In genomic region chr9:93600504-93600903, GRCh38 we compare ENCODE assay signal across 9 cellular contexts. TPM values are rescaled to one million over a fixed set of nuclear protein-coding genes. Genes with fewer than 3 reads are reported as not detected.
DNase-seq lines count a peak whose midpoint lies in the region; ATAC-seq, FAIRE-seq and TF ChIP-seq lines count a peak whose summit lies in the region.
"Had no signal": no experiment of that assay in that cellular context is flagged by ENCODE, and none has a peak within 500 bp of the region (broad histone marks: within the 10 kb centered on the region; RNA-seq: fewer than 3 reads in every experiment).

No MANE protein-coding gene starts in this region.

- no peak for FAIRE-seq in pancreas (lab: Jason Lieb, UNC)
- FAIRE-seq: A204.1 had no signal

- TF ChIP-seq CTCF in pancreas (IDR thresholded peaks at IDR 0.05) (no peak), prostate gland (IDR thresholded peaks at IDR 0.05) (no peak)

- 55 to 61% methylated on average over 3 of the region's 3 CpGs for WGBS in pancreas, 2 donors
- WGBS in prostate gland: 64% methylated on average over 3 of the region's 3 CpGs

- no peak overlapping the region for H3K4me3 ChIP-seq in pancreas
- H3K4me3 ChIP-seq in prostate gland: no peak overlapping the region

- intact Hi-C loops in pancreas (cut with DNase I): no loop called here
- intact Hi-C loops in prostate gland (cut with DNase I): no loop called here
- intact Hi-C loops in left ventricle myocardium superior (cut with micrococcal nuclease): no loop called here

- H3K27me3 ChIP-seq in pancreas (no peaks in the 10 kb centered on the region), prostate gland (replicated peaks; ENCODE audit: insufficient read depth) (no peaks in the 10 kb centered on the region)

- H3K9me3 ChIP-seq in pancreas (no peaks in the 10 kb centered on the region), prostate gland (no peaks in the 10 kb centered on the region)

- ATAC-seq in pancreas (peak in 3 of 4 donors; percentile 26 to 48 (median 33)), left ventricle myocardium superior (no peak)

- no peak overlapping the region for H3K27ac ChIP-seq in pancreas
- H3K27ac ChIP-seq in prostate gland: no peak overlapping the region

- TF ChIP-seq POLR2A in prostate gland (IDR thresholded peaks at IDR 0.05): no peak

- H3K36me3 ChIP-seq in pancreas: no peaks in the 10 kb centered on the region
- H3K36me3 ChIP-seq in prostate gland: no peaks in the 10 kb centered on the region

- peaks cover 0 to 4% (median 0%) of the 10 kb centered on the region in 3 donors for H3K4me1 ChIP-seq in pancreas
- no peaks in the 10 kb centered on the region for H3K4me1 ChIP-seq in prostate gland (replicated peaks)

- DNase-seq in NCI-H82 (lab: John Stamatoyannopoulos, UW): peak; percentile 11
- DNase-seq in NCI-H82 treated with DMSO at 0.1 percent for 48 hours (lab: John Stamatoyannopoulos, UW; ENCODE audit: unreplicated experiment): no peak
- DNase-seq in NCI-H2081 treated with DMSO at 0.1 percent for 48 hours (lab: John Stamatoyannopoulos, UW): peak; percentile 47
- peak; percentile 19 for DNase-seq in activated effector memory CD4-positive, alpha-beta T cell treated with Interleukin-2 at 50 U/mL for 16 hours
- no peak for DNase-seq in pancreas
- no peak for DNase-seq in prostate gland (ENCODE audit: low spot score)
- no peak for DNase-seq in activated gamma-delta T cell (lab: John Stamatoyannopoulos, UW)
- no peak for DNase-seq in left ventricle myocardium superior

RNA-seq across cellular contexts. Expression of gene PHF2, which starts 24.1 kb away (rescaled TPM):
- total RNA-seq in pancreas (10 to 100 TPM; 10.8 to 16.7 (median 11.9) TPM), prostate gland (10 to 100 TPM; 32.4 to 32.9 TPM), left ventricle myocardium superior (32.0 TPM)
- polyA plus RNA-seq in pancreas: 10 to 100 TPM; 17.8 to 24.8 TPM

Comparison
In these comparisons a context has a peak if more than half of its experiments do, and no peak if none do; other contexts are left out.
1. DNase-seq: peak in NCI-H82 (single experiment), NCI-H2081 treated with DMSO at 0.1 percent for 48 hours (single experiment) and activated effector memory CD4-positive, alpha-beta T cell treated with Interleukin-2 at 50 U/mL for 16 hours (single experiment); none in NCI-H82 treated with DMSO at 0.1 percent for 48 hours (single experiment), pancreas (0 of 6), prostate gland (single experiment), activated gamma-delta T cell (single experiment) and left ventricle myocardium superior (single experiment).